Comparison of ENCODE assay signal across 12 cellular contexts in the genomic region with DNA sequence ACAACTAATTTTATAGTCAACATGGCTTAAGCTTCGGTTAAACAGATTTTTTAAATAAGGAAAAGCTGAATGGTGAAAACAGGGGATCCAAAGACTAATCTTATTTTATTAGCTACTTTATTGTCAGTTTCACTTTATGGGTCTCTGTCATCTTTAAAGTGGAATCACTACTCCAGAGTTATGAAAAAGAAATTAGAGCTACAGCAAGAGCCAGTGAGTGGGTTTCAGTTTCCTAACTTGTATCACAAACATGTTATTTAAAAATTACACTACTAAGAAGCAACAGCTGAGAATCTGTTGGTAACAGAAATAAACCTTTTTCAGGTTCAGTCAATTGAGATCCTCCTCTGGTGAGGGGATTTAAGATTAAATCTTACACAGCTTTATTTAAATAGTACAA. TPM values are rescaled to one million over a fixed set of nuclear protein-coding genes. Genes with fewer than 3 reads are reported as not detected.
DNase-seq lines count a peak whose midpoint lies in the region; ATAC-seq and TF ChIP-seq lines count a peak whose summit lies in the region.
"Had no signal": no experiment of that assay in that cellular context is flagged by ENCODE, and none has a peak within 500 bp of the region (broad histone marks: within the 10 kb centered on the region; RNA-seq: fewer than 3 reads in every experiment).

No MANE protein-coding gene starts in this region.

- no peaks in the 10 kb centered on the region for H3K9me3 ChIP-seq in fibroblast of lung (ENCODE audit: control insufficient read depth, insufficient read depth, low read depth, low read length)

- H3K36me3 ChIP-seq in fibroblast of lung (ENCODE audit: control insufficient read depth, insufficient read depth, low read length): peaks cover 6% of the 10 kb centered on the region

- ATAC-seq in GM18502 (IDR thresholded peaks at IDR 0.05; ENCODE audit: poor library complexity, unreplicated experiment) (peak; percentile 84), GM21381 (IDR thresholded peaks at IDR 0.05; ENCODE audit: unreplicated experiment) (peak; percentile 89), HG03354 (IDR thresholded peaks at IDR 0.05; ENCODE audit: poor library complexity, severe bottlenecking, unreplicated experiment) (peak; percentile 90)

- no peak overlapping the region for H3K27ac ChIP-seq in fibroblast of lung (ENCODE audit: insufficient read depth, low read length)
- H3K27ac ChIP-seq: hepatocyte had no signal

- H3K9ac ChIP-seq in fibroblast of lung (ENCODE audit: insufficient read depth, low read length): no peak overlapping the region

- no peaks in the 10 kb centered on the region for H3K4me1 ChIP-seq in fibroblast of lung (ENCODE audit: control insufficient read depth, extremely low read depth, insufficient read depth, low read length)

- no peak for TF ChIP-seq CTCF in fibroblast of lung (conservative IDR thresholded peaks at IDR 0.05 in 1 of 2, IDR thresholded peaks at IDR 0.05 in 1 of 2; ENCODE audit: low read depth in 1 of 2, low read length in 2 of 2)

- no peaks in the 10 kb centered on the region for H4K20me1 ChIP-seq in fibroblast of lung (ENCODE audit: control insufficient read depth, extremely low read depth, insufficient read depth, low read length)

- H3K27me3 ChIP-seq in fibroblast of lung (ENCODE audit: control insufficient read depth, insufficient read depth, low read length): no peaks in the 10 kb centered on the region
- H3K27me3 ChIP-seq: hepatocyte had no signal

- no peak overlapping the region for H2AFZ ChIP-seq in fibroblast of lung (ENCODE audit: low read length)
- H2AFZ ChIP-seq: hepatocyte had no signal

- no peak overlapping the region for H3K4me3 ChIP-seq in fibroblast of lung (replicated peaks in 1 of 4; ENCODE audit: control extremely low read depth in 1 of 4, insufficient read depth in 1 of 4, low read depth in 3 of 4, low read length in 4 of 4)
- H3K4me3 ChIP-seq: hepatocyte had no signal

- intact Hi-C loops in cardiac septum (cut with DNase I): no loop called here

- H3K79me2 ChIP-seq in fibroblast of lung (ENCODE audit: control insufficient read depth, insufficient read depth, low read length): peaks cover 31% of the 10 kb centered on the region

- DNase-seq in fibroblast of lung (ENCODE audit: low read depth in 2 of 2) (no peak), NCI-H1436 treated with DMSO at 0.1 percent for 48 hours (lab: John Stamatoyannopoulos, UW) (no peak), DMS53 treated with DMSO at 0.1 percent for 48 hours (lab: John Stamatoyannopoulos, UW; ENCODE audit: unreplicated experiment) (no peak), cardiac septum (ENCODE audit: low spot score) (no peak), AG20443 (ENCODE audit: low spot score) (no peak)
- DNase-seq: EL, NCI-H69, posterior cingulate gyrus had no signal

- H3K4me2 ChIP-seq in fibroblast of lung (ENCODE audit: extremely low read depth, insufficient read depth, low read length): peak overlapping the region; percentile 3
- H3K4me2 ChIP-seq: hepatocyte had no signal

RNA-seq across cellular contexts. Expression of gene PHC3, which starts 10.0 kb away (rescaled TPM):
- total RNA-seq in fibroblast of lung (31.8 and 36.0 TPM in 2 replicates), cardiac septum (57.0 TPM)
- 52.8 and 63.2 TPM in 2 replicates for polyA plus RNA-seq in fibroblast of lung
- polyA plus RNA-seq in fibroblast of lung (2012): 12.5 and 19.5 TPM in 2 replicates
- polyA minus RNA-seq in fibroblast of lung (ENCODE audit: low replicate concordance): 203 and 305 TPM in 2 replicates

RNA-seq across cellular contexts. Expression of gene PRKCI, which starts 50.7 kb away (rescaled TPM):
- 80.3 and 183 TPM in 2 replicates for total RNA-seq in fibroblast of lung
- polyA plus RNA-seq in fibroblast of lung: 39.3 and 68.7 TPM in 2 replicates
- polyA plus RNA-seq in fibroblast of lung (2012): 20.1 and 31.9 TPM in 2 replicates
- polyA minus RNA-seq in fibroblast of lung (ENCODE audit: low replicate concordance): 4.5 and 5.8 TPM in 2 replicates
- total RNA-seq in cardiac septum: 14.3 TPM
